ENCODE assay signal across 7 cellular contexts in the genomic region with DNA sequence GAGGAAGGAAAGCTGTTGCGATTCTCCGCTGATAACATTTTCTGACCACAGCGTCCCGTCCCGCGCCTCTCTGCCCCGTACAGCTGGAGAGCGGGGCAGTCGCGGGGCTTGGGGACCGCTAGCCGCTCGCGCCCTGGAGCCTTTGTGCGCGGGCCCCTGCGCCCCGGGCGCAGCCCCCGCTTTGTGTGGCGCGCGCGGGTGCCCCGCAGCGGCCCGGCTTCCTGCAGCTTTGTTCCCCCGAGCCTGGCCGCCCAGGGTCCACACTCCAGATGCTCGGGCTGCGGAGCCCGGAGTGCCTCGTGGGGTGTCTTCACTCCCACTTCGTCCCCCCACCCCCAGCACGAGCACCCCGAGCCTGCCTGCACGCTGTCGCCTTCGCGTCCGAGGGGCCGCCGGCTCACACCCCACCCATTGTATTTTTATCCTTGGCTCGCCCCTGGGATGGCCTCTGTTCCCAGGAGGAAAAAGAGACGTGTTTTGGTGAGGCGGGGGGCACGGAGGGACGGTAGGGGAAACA. TPM values are rescaled to one million over a fixed set of nuclear protein-coding genes. Genes with fewer than 3 reads are reported as not detected.
A peak's percentile ranks its signal among the peaks of the same experiment; 100 is the strongest.
DNase-seq lines count a peak whose midpoint lies in the region; ATAC-seq and TF ChIP-seq lines count a peak whose summit lies in the region.

No MANE protein-coding gene starts in this region.

- no peaks in the 10 kb centered on the region for H3K36me3 ChIP-seq in effector memory CD4-positive, alpha-beta T cell (ENCODE audit: control insufficient read depth, insufficient read depth, low read length)
- H3K36me3 ChIP-seq in naive thymus-derived CD4-positive, alpha-beta T cell (ENCODE audit: control insufficient read depth in 2 of 3, insufficient read depth in 3 of 3, low read length in 3 of 3), result peaks cover 0 to 12% (median 0%) of the 10 kb centered on the region in 3 experiments

- ATAC-seq in GM18511 (IDR thresholded peaks at IDR 0.05; ENCODE audit: unreplicated experiment) (peak; percentile 16), HG02623 (IDR thresholded peaks at IDR 0.05; ENCODE audit: unreplicated experiment) (peak; percentile 4), SK-N-SH treated with all-trans-retinoic acid at 6 μM for 48 hours (peak; percentile 59)
- peak; percentile 17 for ATAC-seq in naive thymus-derived CD4-positive, alpha-beta T cell

- CTCF ChIA-PET in naive thymus-derived CD4-positive, alpha-beta T cell (lab: Charles Lee), result interaction anchor here (0.7 to 3.4 kb wide), 12 partner anchors 8 to 121 kb away, joined by 3 to 35 read pairs (median 4); no protein-coding TSS in a partner anchor

- peaks cover 36 to 65% (median 48%) of the 10 kb centered on the region in 7 donors for H3K4me1 Mint-ChIP-seq in naive thymus-derived CD4-positive, alpha-beta T cell

- H3K27ac Mint-ChIP-seq in naive thymus-derived CD4-positive, alpha-beta T cell, result peak overlapping the region; percentile 93 to 99 (median 97)

- POLR2A ChIA-PET in naive thymus-derived CD4-positive, alpha-beta T cell (lab: Charles Lee), result interaction anchor here (0.6 to 10.5 kb wide), 29 partner anchors 9 to 178 kb away, joined by 3 to 122 read pairs (median 7); partner anchors contain the start of gene MND1

- peaks cover 31% of the 10 kb centered on the region for H3K4me1 ChIP-seq in effector memory CD4-positive, alpha-beta T cell (ENCODE audit: control insufficient read depth, insufficient read depth, low read length, poor library complexity, severe bottlenecking)
- peaks cover 32 to 35% of the 10 kb centered on the region in 2 donors for H3K4me1 ChIP-seq in naive thymus-derived CD4-positive, alpha-beta T cell (ENCODE audit: control insufficient read depth in 2 of 2, insufficient read depth in 2 of 2, low read length in 2 of 2)

- intact Hi-C loops in naive thymus-derived CD4-positive, alpha-beta T cell (cut with micrococcal nuclease), result loop anchor here (1.0 to 10.0 kb wide), 7 partner anchors 9 to 288 kb away; no protein-coding TSS in a partner anchor

- no peaks in the 10 kb centered on the region for H3K27me3 ChIP-seq in effector memory CD4-positive, alpha-beta T cell (replicated peaks; ENCODE audit: control insufficient read depth, insufficient read depth, low read length, poor library complexity, severe bottlenecking)
- H3K27me3 ChIP-seq in naive thymus-derived CD4-positive, alpha-beta T cell (ENCODE audit: control insufficient read depth in 2 of 2, insufficient read depth in 2 of 2, low read length in 2 of 2), result no peaks in the 10 kb centered on the region

- no peaks in the 10 kb centered on the region for H3K27me3 Mint-ChIP-seq in naive thymus-derived CD4-positive, alpha-beta T cell

- peak in 1 of 3 donors; percentile 11 for DNase-seq in effector memory CD4-positive, alpha-beta T cell
- peak in 4 of 9 donors; percentile 33 to 53 (median 46) for DNase-seq in naive thymus-derived CD4-positive, alpha-beta T cell
- DNase-seq in cerebellar cortex (ENCODE audit: low spot score), result no peak
- DNase-seq in mucosa of gallbladder (ENCODE audit: low spot score), result no peak

- H3K36me3 Mint-ChIP-seq in naive thymus-derived CD4-positive, alpha-beta T cell, result peaks cover 0 to 26% (median 8%) of the 10 kb centered on the region in 5 donors

- peak overlapping the region; percentile 90 for H3K27ac ChIP-seq in effector memory CD4-positive, alpha-beta T cell (ENCODE audit: insufficient read depth, low read length, poor library complexity, severe bottlenecking)
- peak overlapping the region; percentile 91 for H3K27ac ChIP-seq in naive thymus-derived CD4-positive, alpha-beta T cell (ENCODE audit: low read depth, low read length)

- H3K4me3 ChIP-seq in effector memory CD4-positive, alpha-beta T cell (ENCODE audit: insufficient read depth, low read depth, low read length, poor library complexity, severe bottlenecking), result peak overlapping the region; percentile 98
- peak overlapping the region; percentile 72 for H3K4me3 ChIP-seq in naive thymus-derived CD4-positive, alpha-beta T cell (ENCODE audit: low read length)

- no peaks in the 10 kb centered on the region for H3K9me3 ChIP-seq in effector memory CD4-positive, alpha-beta T cell (ENCODE audit: control insufficient read depth, low read length)
- no peaks in the 10 kb centered on the region for H3K9me3 ChIP-seq in naive thymus-derived CD4-positive, alpha-beta T cell (ENCODE audit: control insufficient read depth in 2 of 3, low read length in 3 of 3)

- peak overlapping the region; percentile 94 to 100 (median 96) for H3K4me3 Mint-ChIP-seq in naive thymus-derived CD4-positive, alpha-beta T cell

- H3K9me3 Mint-ChIP-seq in naive thymus-derived CD4-positive, alpha-beta T cell, result no peaks in the 10 kb centered on the region

TF ChIP-seq in SK-N-SH treated with all-trans-retinoic acid at 6 μM for 48 hours, 23 proteins besides CTCF, POLR2A, EP300 and RAD21 (continues in another document):
- TF ChIP-seq PPARA (CRISPR knock-in tag; IDR thresholded peaks at IDR 0.05; ENCODE audit: borderline replicate concordance) (no peak), CSRNP3 (CRISPR knock-in tag; IDR thresholded peaks at IDR 0.05) (no peak), TOX (CRISPR knock-in tag; IDR thresholded peaks at IDR 0.05; ENCODE audit: borderline replicate concordance) (no peak), PATZ1 (CRISPR knock-in tag; IDR thresholded peaks at IDR 0.05; ENCODE audit: borderline replicate concordance) (no peak), POU6F1 (CRISPR knock-in tag; IDR thresholded peaks at IDR 0.05; ENCODE audit: borderline replicate concordance, low read depth) (no peak), SNAI2 (CRISPR knock-in tag; IDR thresholded peaks at IDR 0.05) (no peak), GLIS3 (CRISPR knock-in tag; IDR thresholded peaks at IDR 0.05) (no peak), OSR1 (CRISPR knock-in tag; IDR thresholded peaks at IDR 0.05) (no peak), ZFP30 (CRISPR knock-in tag; IDR thresholded peaks at IDR 0.05) (no peak)
- TF ChIP-seq, protein P1, sequence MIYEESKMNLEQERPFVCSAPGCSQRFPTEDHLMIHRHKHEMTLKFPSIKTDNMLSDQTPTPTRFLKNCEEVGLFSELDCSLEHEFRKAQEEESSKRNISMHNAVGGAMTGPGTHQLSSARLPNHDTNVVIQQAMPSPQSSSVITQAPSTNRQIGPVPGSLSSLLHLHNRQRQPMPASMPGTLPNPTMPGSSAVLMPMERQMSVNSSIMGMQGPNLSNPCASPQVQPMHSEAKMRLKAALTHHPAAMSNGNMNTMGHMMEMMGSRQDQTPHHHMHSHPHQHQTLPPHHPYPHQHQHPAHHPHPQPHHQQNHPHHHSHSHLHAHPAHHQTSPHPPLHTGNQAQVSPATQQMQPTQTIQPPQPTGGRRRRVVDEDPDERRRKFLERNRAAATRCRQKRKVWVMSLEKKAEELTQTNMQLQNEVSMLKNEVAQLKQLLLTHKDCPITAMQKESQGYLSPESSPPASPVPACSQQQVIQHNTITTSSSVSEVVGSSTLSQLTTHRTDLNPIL (CRISPR knock-in tag; IDR thresholded peaks at IDR 0.05; ENCODE audit: low read depth), result no peak

RNA-seq across cellular contexts. Expression of gene TMEM131L, which starts 0.5 kb away (rescaled TPM):
- total RNA-seq in naive thymus-derived CD4-positive, alpha-beta T cell, result 100 to 1,000 TPM in 2 of 5 experiments, 10 to 100 TPM in 3; 45.8 to 111 (median 97.7) TPM
- 10 to 100 TPM; 45.7 to 59.9 TPM for polyA plus RNA-seq in naive thymus-derived CD4-positive, alpha-beta T cell
- total RNA-seq in mucosa of gallbladder, result 11.7 TPM

Comparison
In these comparisons a context has a peak if more than half of its experiments do, and no peak if none do; other contexts are left out.
1. ATAC-seq: peak in every context shown above with its lines; median percentile 59 in SK-N-SH treated with all-trans-retinoic acid at 6 μM for 48 hours; 17 in naive thymus-derived CD4-positive, alpha-beta T cell; 16 in GM18511; 4 in HG02623.